8 cellular contexts compared by ENCODE assay signal in the genomic region with DNA sequence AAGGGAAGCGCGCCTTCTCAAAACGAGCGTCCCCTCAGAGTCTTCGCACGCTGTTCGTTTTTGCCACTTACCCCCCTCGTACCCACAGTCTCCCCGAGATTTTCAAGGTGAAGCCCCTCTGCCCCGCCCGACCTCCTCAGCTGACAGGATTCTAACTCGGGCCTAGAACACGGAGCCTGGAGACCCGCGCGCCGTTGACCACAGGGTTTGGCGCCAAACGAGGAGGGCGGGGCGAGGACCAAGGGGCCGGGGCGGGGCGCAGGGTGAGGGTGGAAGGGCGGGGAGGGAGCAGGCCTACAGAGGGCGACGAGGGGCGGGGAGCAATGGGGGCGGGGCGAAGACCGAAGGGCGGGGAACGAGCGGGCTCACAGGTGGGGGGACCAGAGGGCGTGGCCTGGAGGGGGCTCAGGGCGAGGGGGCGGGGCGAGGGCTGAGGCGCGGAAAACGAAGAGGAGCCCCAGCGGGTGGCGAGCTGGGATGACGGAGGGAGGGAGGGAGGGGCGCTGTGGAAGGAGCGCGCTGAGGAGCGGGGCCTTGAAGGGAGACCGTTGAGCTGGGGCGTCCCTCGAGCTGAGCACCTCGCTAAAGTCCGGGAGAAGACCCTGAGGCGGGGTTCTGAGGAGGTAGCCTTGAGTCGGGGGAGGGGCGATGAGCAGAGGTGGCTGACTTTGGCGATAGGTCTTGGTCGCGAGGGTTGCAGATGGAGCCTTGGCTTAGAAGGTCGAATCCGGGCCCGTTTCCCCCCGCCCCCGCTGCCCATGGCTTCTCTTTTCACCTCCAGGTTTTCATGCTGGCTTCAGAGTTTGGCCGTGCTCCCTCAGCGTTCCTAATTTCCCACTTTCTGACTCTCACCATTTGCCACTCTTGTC. TPM values are rescaled to one million over a fixed set of nuclear protein-coding genes. Genes with fewer than 3 reads are reported as not detected.
DNase-seq lines count a peak whose midpoint lies in the region; ATAC-seq, FAIRE-seq and TF ChIP-seq lines count a peak whose summit lies in the region.

A gene with protein sequence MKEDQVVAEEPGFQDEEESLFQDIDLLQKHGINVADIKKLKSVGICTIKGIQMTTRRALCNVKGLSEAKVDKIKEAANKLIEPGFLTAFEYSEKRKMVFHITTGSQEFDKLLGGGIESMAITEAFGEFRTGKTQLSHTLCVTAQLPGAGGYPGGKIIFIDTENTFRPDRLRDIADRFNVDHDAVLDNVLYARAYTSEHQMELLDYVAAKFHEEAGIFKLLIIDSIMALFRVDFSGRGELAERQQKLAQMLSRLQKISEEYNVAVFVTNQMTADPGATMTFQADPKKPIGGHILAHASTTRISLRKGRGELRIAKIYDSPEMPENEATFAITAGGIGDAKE (minus strand): TSS at position 212 of the 869 bp plus-strand sequence. CDS start 1,927 bp downstream, outside the sequence.

- TF ChIP-seq POLR2A in Raji (IDR thresholded peaks at IDR 0.05; ENCODE audit: insufficient read depth, low read depth, low read length), result peak; percentile 90

- peak within 1 kb of the TSS; percentile 88 for H3K9ac ChIP-seq in Karpas-422 (ENCODE audit: low read length)

- peaks cover 15% of the 10 kb centered on the region for H3K79me2 ChIP-seq in Karpas-422 (ENCODE audit: low read length)

- H3K27me3 Mint-ChIP-seq in natural killer cell treated with Interleukin-12 subunit alpha and Interleukin-12 subunit beta and Interleukin-15 and Interleukin-18, amount 100 ng/mL, for 72 hours, result no peaks in the 10 kb centered on the region

- H3K4me2 ChIP-seq in Karpas-422 (ENCODE audit: low read depth, low read length, poor library complexity, severe bottlenecking), result peak within 1 kb of the TSS; percentile 98

- H3K4me3 ChIP-seq in AG09309 (ENCODE audit: control insufficient read depth, low read depth, low read length) (peak within 1 kb of the TSS; percentile 78), Karpas-422 (ENCODE audit: low read length) (peak within 1 kb of the TSS; percentile 87), fibroblast of the aortic adventitia (ENCODE audit: low read depth, low read length) (peak within 1 kb of the TSS; percentile 84)

- H3K9me3 ChIP-seq in Karpas-422 (ENCODE audit: low read length), result no peaks in the 10 kb centered on the region

- peak within 1 kb of the TSS; percentile 79 for H3K27ac ChIP-seq in Karpas-422 (ENCODE audit: low read length)

- peak within 1 kb of the TSS; percentile 86 for H2AFZ ChIP-seq in Karpas-422 (ENCODE audit: low read length)

- no peaks in the 10 kb centered on the region for H3K36me3 Mint-ChIP-seq in natural killer cell treated with Interleukin-12 subunit alpha and Interleukin-12 subunit beta and Interleukin-15 and Interleukin-18, amount 100 ng/mL, for 72 hours

- H3K9me2 ChIP-seq in Karpas-422 (replicated peaks; ENCODE audit: insufficient read depth, low read length), result no peaks in the 10 kb centered on the region

- H3K4me3 Mint-ChIP-seq in natural killer cell treated with Interleukin-12 subunit alpha and Interleukin-12 subunit beta and Interleukin-15 and Interleukin-18, amount 100 ng/mL, for 72 hours, result peak within 1 kb of the TSS; percentile 99

- peaks cover 14 to 24% of the 10 kb centered on the region in 2 donors for H3K4me1 Mint-ChIP-seq in natural killer cell treated with Interleukin-12 subunit alpha and Interleukin-12 subunit beta and Interleukin-15 and Interleukin-18, amount 100 ng/mL, for 72 hours (ENCODE audit: low read depth in 2 of 2)

- peaks cover 23% of the 10 kb centered on the region for H3K4me1 ChIP-seq in Karpas-422 (ENCODE audit: low read length)

- FAIRE-seq in GM19239 (lab: Jason Lieb, UNC), result no peak

- TF ChIP-seq CTCF in AG09309 (IDR thresholded peaks at IDR 0.05; ENCODE audit: control insufficient read depth, insufficient read depth, low read depth, low read length, missing control alignments) (no peak), fibroblast of the aortic adventitia (IDR thresholded peaks at IDR 0.05; ENCODE audit: insufficient read depth, low read length) (no peak)

- no peaks in the 10 kb centered on the region for H3K27me3 ChIP-seq in Karpas-422 (ENCODE audit: low read length)

- H3K9me3 Mint-ChIP-seq in natural killer cell treated with Interleukin-12 subunit alpha and Interleukin-12 subunit beta and Interleukin-15 and Interleukin-18, amount 100 ng/mL, for 72 hours, result no peaks in the 10 kb centered on the region

- peak; percentile 98 to 99 for ATAC-seq in natural killer cell treated with Interleukin-12 subunit alpha and Interleukin-12 subunit beta and Interleukin-15 and Interleukin-18, amount 100 ng/mL, for 72 hours

- no peaks in the 10 kb centered on the region for H3K36me3 ChIP-seq in Karpas-422 (ENCODE audit: insufficient read depth, low read length)

- peak within 1 kb of the TSS; percentile 84 to 92 for H3K27ac Mint-ChIP-seq in natural killer cell treated with Interleukin-12 subunit alpha and Interleukin-12 subunit beta and Interleukin-15 and Interleukin-18, amount 100 ng/mL, for 72 hours

- no peaks in the 10 kb centered on the region for H4K20me1 ChIP-seq in Karpas-422 (ENCODE audit: insufficient read depth, low read depth, low read length)

- no peak for DNase-seq in AG09309 (ENCODE audit: low read depth)
- DNase-seq in GM19239 (ENCODE audit: insufficient read length, low spot score), result peak; percentile 85
- peak; percentile 99 for DNase-seq in Karpas-422
- DNase-seq in activated effector memory CD4-positive, alpha-beta T cell treated with Interleukin-2 at 50 U/mL for 16 hours, result peak; percentile 90
- peak; percentile 78 for DNase-seq in fibroblast of the aortic adventitia (ENCODE audit: low read depth)
- peak; percentile 91 for DNase-seq in natural killer cell treated with Interleukin-12 subunit alpha and Interleukin-12 subunit beta and Interleukin-15 and Interleukin-18, amount 100 ng/mL, for 72 hours (ENCODE audit: low spot score)
- DNase-seq in stimulated activated naive CD4-positive, alpha-beta T cell (lab: John Stamatoyannopoulos, UW), result peak; percentile 93 to 98 (median 97)

RNA-seq across cellular contexts. Expression of the gene that starts here (rescaled TPM):
- total RNA-seq in Karpas-422 (2014; rRNA removed; shearing (Covaris generic); ENCODE audit: low replicate concordance), result 3.8 and 26.0 TPM in 2 replicates
- 1.3 and 5.3 TPM in 2 replicates for total RNA-seq in fibroblast of the aortic adventitia (ENCODE audit: low replicate concordance)
- 10 to 100 TPM in 1 of 2 donors, 1 to 10 TPM in 1; 4.6 to 11.5 TPM for total RNA-seq in natural killer cell treated with Interleukin-12 subunit alpha and Interleukin-12 subunit beta and Interleukin-15 and Interleukin-18, amount 100 ng/mL, for 72 hours
